In the genomic region with DNA sequence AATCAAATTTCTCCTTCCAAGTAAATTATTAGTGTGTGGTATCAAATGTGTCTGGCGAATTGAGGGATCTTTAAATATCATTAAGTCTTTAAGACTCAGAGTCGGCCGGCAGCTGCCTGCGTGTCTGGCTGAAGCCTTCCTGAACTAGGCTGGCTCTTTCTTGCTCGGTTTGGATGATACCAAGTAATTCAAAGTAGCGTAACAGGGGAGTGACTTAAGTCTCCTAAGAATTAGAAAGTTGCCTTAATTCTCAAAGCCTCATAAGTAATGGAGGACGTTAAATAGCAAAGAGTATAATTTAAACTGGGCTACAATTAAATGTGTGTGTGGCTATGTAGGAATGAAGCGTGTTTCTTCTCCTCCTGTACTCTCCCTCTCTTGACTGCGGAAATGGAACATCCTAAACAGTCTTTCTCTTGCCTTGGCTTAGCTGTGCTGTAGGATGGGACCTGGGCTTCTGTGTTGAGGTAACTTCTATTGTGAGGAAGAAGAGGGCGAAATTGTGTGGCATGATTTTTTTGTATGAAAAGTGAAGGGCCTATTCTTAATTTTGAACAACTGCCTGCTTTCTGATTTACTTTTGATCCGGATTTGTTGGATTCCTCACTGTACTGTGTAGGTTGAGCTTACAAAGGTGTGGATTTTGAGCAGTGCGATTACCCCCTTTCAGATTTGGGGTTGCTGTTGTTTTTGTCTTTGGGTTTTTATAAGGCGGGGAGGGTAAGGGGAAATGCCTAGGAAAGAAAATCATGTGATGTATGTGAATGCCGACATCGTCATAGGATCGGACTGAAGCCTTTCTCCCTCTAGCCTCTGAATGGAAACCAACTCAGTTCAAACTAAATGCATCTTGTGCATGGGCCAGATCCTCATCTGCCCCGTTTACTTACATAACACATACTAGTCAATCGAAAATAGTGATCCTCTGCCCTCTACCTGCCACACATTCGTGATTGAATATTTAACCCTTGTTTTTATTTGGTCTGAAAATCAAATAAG, we compare ENCODE assay signal across 8 cellular contexts. TPM values are rescaled to one million over a fixed set of nuclear protein-coding genes. Genes with fewer than 3 reads are reported as not detected.
DNase-seq lines count a peak whose midpoint lies in the region; ATAC-seq and TF ChIP-seq lines count a peak whose summit lies in the region.

No MANE protein-coding gene starts in this region.

- peak; percentile 85 for ATAC-seq in GM21786 (IDR thresholded peaks at IDR 0.05; ENCODE audit: unreplicated experiment)
- ATAC-seq in left cardiac atrium, result peak; percentile 87 to 88

- peak; percentile 82 for DNase-seq in GDM1 (lab: John Stamatoyannopoulos, UW)
- peak; percentile 88 for DNase-seq in Jurkat, Clone E6-1 (ENCODE audit: low read depth, low spot score)
- DNase-seq in SIG-M5 treated with dmso at 0.1 percent for 504 hours (lab: John Stamatoyannopoulos, UW; ENCODE audit: unreplicated experiment), result peak; percentile 94
- DNase-seq in adipocyte (ENCODE audit: low read depth), result peak; percentile 79
- DNase-seq in left cardiac atrium, result peak; percentile 51
- peak; percentile 84 for DNase-seq in retinal pigment epithelial cell (ENCODE audit: low read depth)
- DNase-seq in NK-92 treated with Interleukin-12 subunit alpha and Interleukin-12 subunit beta, amount 100 ng/mL, for 24 hours (lab: John Stamatoyannopoulos, UW), result no peak

- no peaks in the 10 kb centered on the region for H3K27me3 ChIP-seq in adipocyte (replicated peaks; ENCODE audit: control insufficient read depth, insufficient read depth, low read length)

- peaks cover 26% of the 10 kb centered on the region for H3K36me3 ChIP-seq in adipocyte (ENCODE audit: control insufficient read depth, insufficient read depth, low read length, severe bottlenecking)

- TF ChIP-seq CTCF in retinal pigment epithelial cell (conservative IDR thresholded peaks at IDR 0.05; ENCODE audit: low read depth, low read length), result no peak

- peak overlapping the region; percentile 80 for H3K9ac ChIP-seq in adipocyte (ENCODE audit: low read length)

- no peaks in the 10 kb centered on the region for H3K9me3 ChIP-seq in adipocyte (ENCODE audit: control insufficient read depth, low read length)

- peaks cover 49% of the 10 kb centered on the region for H3K4me1 ChIP-seq in adipocyte (ENCODE audit: control insufficient read depth, insufficient read depth, low read length)

- peak overlapping the region; percentile 77 for H3K4me3 ChIP-seq in Jurkat, Clone E6-1 (ENCODE audit: low read length)
- H3K4me3 ChIP-seq in adipocyte (ENCODE audit: low read length) (peak overlapping the region; percentile 78), retinal pigment epithelial cell (ENCODE audit: low read length) (peak overlapping the region; percentile 59)

- intact Hi-C loops in left cardiac atrium (cut with DNase I), result no loop called here

RNA-seq across cellular contexts. Expression of a gene that starts 29.9 kb away (rescaled TPM):
- 5.3 TPM for polyA plus RNA-seq in Jurkat, Clone E6-1 (2012; ENCODE audit: insufficient read depth, insufficient read length)
- 100 to 1,000 TPM in 1 of 2 donors, 10 to 100 TPM in 1; 73.8 to 178 TPM for total RNA-seq in left cardiac atrium
